20 cellular contexts compared by ENCODE assay signal in the genomic region with DNA sequence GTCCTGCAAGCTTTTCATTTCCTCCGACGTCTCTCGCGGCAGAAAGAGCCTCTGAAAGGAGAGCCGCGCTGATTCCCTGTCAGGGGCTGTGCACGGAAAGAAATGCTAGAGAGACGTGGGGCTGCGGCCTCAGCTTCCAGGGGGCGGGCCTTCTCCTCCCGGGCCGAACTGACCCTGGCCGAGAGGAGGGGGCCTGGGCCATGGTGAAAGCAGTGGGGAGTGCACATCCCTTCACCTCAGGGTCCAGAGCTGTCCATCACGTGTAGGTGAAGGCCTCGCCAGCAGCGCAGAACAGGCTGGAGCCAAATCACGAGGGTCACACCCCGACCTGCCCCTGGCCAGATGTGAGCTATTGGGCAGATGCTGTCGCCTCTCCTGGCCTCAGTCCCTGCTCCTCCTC.
"Had no signal": no experiment of that assay in that cellular context is flagged by ENCODE, and none has a peak within 500 bp of the region (broad histone marks: within the 10 kb centered on the region; RNA-seq: fewer than 3 reads in every experiment).

No MANE protein-coding gene starts in this region.

- H3K4me1 ChIP-seq: body of pancreas, left ventricle myocardium inferior, tibial nerve had no signal

- ATAC-seq: activated T-cell treated with anti-CD3 and anti-CD28 coated beads, Interleukin-2, amount 50 U/mL, for 72 hours; body of pancreas had no signal

- H3K9me3 ChIP-seq: body of pancreas had no signal

- H3K27ac Mint-ChIP-seq: activated naive CD8-positive, alpha-beta T cell; activated T-cell treated with anti-CD3 and anti-CD28 coated beads, Interleukin-2, amount 50 U/mL, for 72 hours; naive B cell had no signal

- H3K27me3 Mint-ChIP-seq: activated naive CD8-positive, alpha-beta T cell had no signal

- H3K27ac ChIP-seq: body of pancreas, coronary artery, dorsolateral prefrontal cortex, left ventricle myocardium inferior, tibial nerve, VCaP had no signal

- H3K36me3 Mint-ChIP-seq: activated naive CD8-positive, alpha-beta T cell; naive B cell had no signal

- H3K4me1 Mint-ChIP-seq: naive B cell had no signal

- H3K9me3 Mint-ChIP-seq: activated T-cell treated with anti-CD3 and anti-CD28 coated beads, Interleukin-2, amount 50 U/mL, for 72 hours had no signal

- H3K4me3 Mint-ChIP-seq: activated naive CD8-positive, alpha-beta T cell; activated T-cell treated with anti-CD3 and anti-CD28 coated beads, Interleukin-2, amount 50 U/mL, for 72 hours; naive B cell had no signal

- H3K27me3 ChIP-seq: body of pancreas, tibial nerve had no signal

- DNase-seq: activated CD4-positive, alpha-beta T cell treated with anti-CD3 and anti-CD28 coated beads for 4 hours; activated CD4-positive, alpha-beta T cell treated with anti-CD3 and anti-CD28 coated beads, Interleukin-2, amount 50 U/mL, for 4 hours; activated naive CD4-positive, alpha-beta T cell; activated T-cell treated with anti-CD3 and anti-CD28 coated beads for 4 hours; activated T-cell treated with anti-CD3 and anti-CD28 coated beads, Interleukin-2, amount 50 U/mL, for 72 hours; anterior cingulate cortex; body of pancreas; cerebellar nuclear complex; effector memory CD4-positive, alpha-beta T cell; head of caudate nucleus; left ventricle myocardium inferior; naive B cell; stimulated activated CD4-positive, alpha-beta T cell treated with anti-CD3 and anti-CD28 coated beads, Interleukin-2, amount 100 ng/mL, for 48 hours; stimulated activated naive CD4-positive, alpha-beta T cell treated with Interleukin-2 at 50 U/mL for 16 hours; T-helper 9 cell had no signal

- H3K4me3 ChIP-seq: body of pancreas, coronary artery, dorsolateral prefrontal cortex, left ventricle myocardium inferior, tibial nerve had no signal

- H3K36me3 ChIP-seq: left ventricle myocardium inferior, tibial nerve had no signal
